In the genomic region with DNA sequence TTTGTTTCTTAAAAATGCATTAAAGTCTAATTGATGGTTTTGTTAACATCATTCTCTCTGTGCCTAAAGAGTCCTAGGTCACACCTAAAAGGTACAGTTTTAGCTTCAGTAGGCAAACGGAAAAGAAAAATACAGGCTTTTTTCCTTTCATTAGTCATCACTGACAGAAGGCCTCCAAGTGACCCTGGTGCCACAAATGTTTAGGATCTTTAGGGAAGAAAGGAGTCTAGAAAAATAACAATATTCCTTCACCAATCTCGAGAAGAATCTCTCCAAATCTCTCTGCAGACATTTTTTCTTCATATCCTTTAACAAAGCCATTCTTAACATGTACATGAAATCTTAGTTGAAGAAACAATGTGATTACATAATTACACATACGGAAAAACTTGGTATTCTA, we compare ENCODE assay signal across 7 cellular contexts. TPM values are rescaled to one million over a fixed set of nuclear protein-coding genes. Genes with fewer than 3 reads are reported as not detected.
DNase-seq lines count a peak whose midpoint lies in the region; ATAC-seq and TF ChIP-seq lines count a peak whose summit lies in the region.

No MANE protein-coding gene starts in this region.

- H3K4me2 ChIP-seq in H9 (ENCODE audit: insufficient read depth, insufficient read length, low read length), result no peak overlapping the region
- peak overlapping the region; percentile 87 for H3K4me2 ChIP-seq in smooth muscle cell

- no peak overlapping the region for H3K27ac Mint-ChIP-seq in H9
- no peak overlapping the region for H3K27ac Mint-ChIP-seq in T-helper 17 cell

- H3K4me3 Mint-ChIP-seq in H9 (peak overlapping the region; percentile 81 to 87), T-helper 17 cell (peak overlapping the region; percentile 90)

- peaks cover 10% of the 10 kb centered on the region for H3K23me2 ChIP-seq in H9 (ENCODE audit: insufficient read length, low read depth, low read length, poor library complexity, severe bottlenecking)

- no peak for TF ChIP-seq POLR2A in erythroblast (IDR thresholded peaks at IDR 0.05; ENCODE audit: low read length)

- H2AK5ac ChIP-seq in H9 (ENCODE audit: insufficient read length, low read length), result no peak overlapping the region

- peak overlapping the region; percentile 99 for H3K4me3 ChIP-seq in right cardiac atrium (ENCODE audit: low read length)
- H3K4me3 ChIP-seq in smooth muscle cell, result peak overlapping the region; percentile 85

- H3K79me2 ChIP-seq in H9 (ENCODE audit: insufficient read depth, low read length), result 0 out of 2 replicates have a peak, but pooled peaks cover 2% of the 10 kb centered on the region
- H3K79me2 ChIP-seq in smooth muscle cell (ENCODE audit: low read depth), result peaks cover 33% of the 10 kb centered on the region

- no peak overlapping the region for H2BK20ac ChIP-seq in H9 (ENCODE audit: low read depth, low read length, poor library complexity, severe bottlenecking)

- DNase-seq in H9, result no peak
- DNase-seq in T-helper 17 cell, result no peak
- no peak for DNase-seq in right cardiac atrium
- DNase-seq in smooth muscle cell (lab: John Stamatoyannopoulos, UW; ENCODE audit: unreplicated experiment), result no peak
- DNase-seq in erythroblast (lab: John Stamatoyannopoulos, UW), result no peak
- no peak for DNase-seq in globus pallidus (ENCODE audit: low spot score)

- no peak overlapping the region for H2AFZ ChIP-seq in H9 (ENCODE audit: low read length)
- H2AFZ ChIP-seq in smooth muscle cell (ENCODE audit: low read depth), result peak overlapping the region; percentile 89

- ATAC-seq in T-helper 17 cell, result no peak
- no peak for ATAC-seq in right cardiac atrium
- no peak for ATAC-seq in HG02610 (IDR thresholded peaks at IDR 0.05; ENCODE audit: unreplicated experiment)

- TF ChIP-seq CTCF in H9 (conservative IDR thresholded peaks at IDR 0.05), result no peak
- no peak for TF ChIP-seq CTCF in smooth muscle cell (IDR thresholded peaks at IDR 0.05; ENCODE audit: borderline replicate concordance, insufficient read depth, poor library complexity, severe bottlenecking)

- no peak overlapping the region for H3K18ac ChIP-seq in H9 (ENCODE audit: insufficient read length, low read depth, low read length)

- no peak overlapping the region for H4K8ac ChIP-seq in H9 (replicated peaks; ENCODE audit: insufficient read length, low read depth, low read length)

- H3F3A ChIP-seq in smooth muscle cell (ENCODE audit: low read depth), result peaks cover 7% of the 10 kb centered on the region

- H3K4ac ChIP-seq in H9 (ENCODE audit: low read depth, low read length), result no peak overlapping the region

- H3K4me1 ChIP-seq in H9 (ENCODE audit: insufficient read depth, low read length), result no peaks in the 10 kb centered on the region
- peaks cover 2% of the 10 kb centered on the region for H3K4me1 ChIP-seq in right cardiac atrium (ENCODE audit: control insufficient read depth, insufficient read depth, low read length)
- H3K4me1 ChIP-seq in smooth muscle cell (ENCODE audit: low read depth), result peaks cover 17% of the 10 kb centered on the region

- no peaks in the 10 kb centered on the region for H3K9me3 Mint-ChIP-seq in H9

- no peak overlapping the region for H3K14ac ChIP-seq in H9 (ENCODE audit: insufficient read depth, low read length)

- no CpG with 5 or more reads among the region's 3 CpGs for WGBS in H9 (ENCODE audit: extremely low coverage, insufficient read length, low lambda C conversion rate)
- WGBS in right cardiac atrium, result 24% methylated on average over 3 of the region's 3 CpGs
- 48% methylated on average over 3 of the region's 3 CpGs for WGBS in smooth muscle cell (ENCODE audit: low lambda C conversion rate)

- no peak overlapping the region for H2BK120ac ChIP-seq in H9 (ENCODE audit: low read depth, low read length, poor library complexity, severe bottlenecking)

- H2BK5ac ChIP-seq in H9 (ENCODE audit: insufficient read length, low read length), result no peak overlapping the region

- H3K9ac ChIP-seq in H9 (ENCODE audit: extremely low read depth, insufficient read length, low read length) (no peak overlapping the region), smooth muscle cell (ENCODE audit: low read depth) (peak overlapping the region; percentile 90)

- H3K27ac ChIP-seq in H9 (ENCODE audit: insufficient read length, low read depth, low read length) (no peak overlapping the region), right cardiac atrium (ENCODE audit: low read length) (no peak overlapping the region), smooth muscle cell (ENCODE audit: low read depth) (peak overlapping the region; percentile 91)

- H3K23ac ChIP-seq in H9 (ENCODE audit: insufficient read length, low read depth, low read length), result no peak overlapping the region

- no peak overlapping the region for H3K56ac ChIP-seq in H9 (ENCODE audit: insufficient read length, low read depth, low read length)

- intact Hi-C loops in right cardiac atrium (cut with DNase I), result no loop called here

- peaks cover 3% of the 10 kb centered on the region for H3K79me1 ChIP-seq in H9 (ENCODE audit: insufficient read depth, low read depth, low read length, poor library complexity, severe bottlenecking)

- no peak overlapping the region for H2BK12ac ChIP-seq in H9 (ENCODE audit: insufficient read length, low read depth, low read length)

- H3K36me3 ChIP-seq in smooth muscle cell (ENCODE audit: low read depth), result no peaks in the 10 kb centered on the region

- H4K20me1 ChIP-seq in H9 (ENCODE audit: control insufficient read depth, insufficient read depth, insufficient read length) (no peaks in the 10 kb centered on the region), smooth muscle cell (ENCODE audit: low read depth) (peaks cover 34% of the 10 kb centered on the region)

- H2BK15ac ChIP-seq in H9 (ENCODE audit: low read depth, low read length), result no peak overlapping the region

- peaks cover 30 to 38% of the 10 kb centered on the region in 2 experiments for H3K4me1 Mint-ChIP-seq in H9
- H3K4me1 Mint-ChIP-seq in T-helper 17 cell, result peaks cover 9% of the 10 kb centered on the region

- H3K27me3 Mint-ChIP-seq in H9 (ENCODE audit: low read depth), result peaks cover 17% of the 10 kb centered on the region
- peaks cover 48% of the 10 kb centered on the region for H3K27me3 Mint-ChIP-seq in T-helper 17 cell

- no peak overlapping the region for H3T11ph ChIP-seq in H9 (ENCODE audit: low read length)

- H3K9me3 ChIP-seq in H9 (ENCODE audit: control insufficient read depth, low read depth, low read length), result no peaks in the 10 kb centered on the region
- H3K9me3 ChIP-seq in T-helper 17 cell (ENCODE audit: control insufficient read depth, low read length, poor library complexity, severe bottlenecking), result no peaks in the 10 kb centered on the region
- no peaks in the 10 kb centered on the region for H3K9me3 ChIP-seq in right cardiac atrium (ENCODE audit: control insufficient read depth, low read length)
- H3K9me3 ChIP-seq in smooth muscle cell (replicated peaks; ENCODE audit: low read depth), result no peaks in the 10 kb centered on the region

- H3K27me3 ChIP-seq in H9 (ENCODE audit: insufficient read depth, low read length) (no peaks in the 10 kb centered on the region), right cardiac atrium (ENCODE audit: control insufficient read depth, insufficient read depth) (no peaks in the 10 kb centered on the region), smooth muscle cell (ENCODE audit: low read depth) (no peaks in the 10 kb centered on the region)

- H4K91ac ChIP-seq in H9 (ENCODE audit: insufficient read length, low read depth, low read length), result no peak overlapping the region

- H3K36me3 Mint-ChIP-seq in H9 (ENCODE audit: insufficient read depth in 1 of 3, low read depth in 3 of 3), result peaks cover 0 to 6% (median 5%) of the 10 kb centered on the region in 3 experiments; a peak in 2 of 7 replicates
- H3K36me3 Mint-ChIP-seq in T-helper 17 cell (ENCODE audit: low read depth), result peaks cover 5% of the 10 kb centered on the region

- no peak overlapping the region for H4K5ac ChIP-seq in H9 (ENCODE audit: insufficient read length, low read depth, low read length)

RNA-seq across cellular contexts. Expression of gene DENND5B, which starts 2.0 kb away (rescaled TPM):
- total RNA-seq in H9 (2021) (13.4 and 14.2 TPM in 2 replicates), T-helper 17 cell (under 1 TPM; 0.26 to 0.94 TPM), right cardiac atrium (10 to 100 TPM; 33.1 to 38.7 (median 37.4) TPM), smooth muscle cell (12.7 and 21.5 TPM in 2 replicates)
- polyA plus RNA-seq in right cardiac atrium (9.6 TPM), smooth muscle cell (11.5 and 12.3 TPM in 2 replicates)
